ENCODE assay signal across 10 cellular contexts in the genomic region with DNA sequence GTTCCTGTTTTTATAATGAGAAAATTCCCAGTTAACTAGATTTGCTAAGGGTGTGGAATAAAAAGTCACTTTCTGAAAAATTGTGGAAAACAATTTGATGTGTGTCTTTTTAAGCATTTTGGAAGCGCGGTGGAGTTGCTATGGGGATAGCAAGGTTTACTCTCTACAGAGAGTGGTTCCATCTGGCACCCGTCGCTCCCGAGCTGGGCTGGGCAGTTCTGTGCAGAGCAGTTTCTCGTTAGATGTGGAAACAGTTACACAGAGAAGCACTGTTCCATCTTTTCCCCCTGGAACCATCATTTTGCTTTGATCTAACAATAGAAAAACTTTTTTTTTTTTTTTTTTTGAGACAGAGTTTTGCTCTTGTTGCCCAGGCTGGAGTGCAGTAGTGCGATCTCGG. TPM values are rescaled to one million over a fixed set of nuclear protein-coding genes. Genes with fewer than 3 reads are reported as not detected.
DNase-seq lines count a peak whose midpoint lies in the region; ATAC-seq and TF ChIP-seq lines count a peak whose summit lies in the region.
"Had no signal": no experiment of that assay in that cellular context is flagged by ENCODE, and none has a peak within 500 bp of the region (broad histone marks: within the 10 kb centered on the region; RNA-seq: fewer than 3 reads in every experiment).

No MANE protein-coding gene starts in this region.

- ATAC-seq in left cardiac atrium, result peak; percentile 84 to 87
- ATAC-seq in HG02973 (IDR thresholded peaks at IDR 0.05; ENCODE audit: unreplicated experiment), result no peak
- no peak for ATAC-seq in HG02970 (IDR thresholded peaks at IDR 0.05; ENCODE audit: low FRiP score, unreplicated experiment)
- ATAC-seq: GM12878, WTC11 had no signal

- no peak for TF ChIP-seq CTCF in colonic mucosa (IDR thresholded peaks at IDR 0.05)

- no peaks in the 10 kb centered on the region for H3K27me3 ChIP-seq in BLaER1 treated with 17β-estradiol and CSF1 and Interleukin-3, amounts not matched to agents 10 nM and 100 nM
- no peaks in the 10 kb centered on the region for H3K27me3 ChIP-seq in colonic mucosa

- no peaks in the 10 kb centered on the region for H3K9me3 ChIP-seq in BLaER1 treated with 17β-estradiol and CSF1 and Interleukin-3, amounts not matched to agents 10 nM and 100 nM (replicated peaks in 1 of 11)
- no peaks in the 10 kb centered on the region for H3K9me3 ChIP-seq in colonic mucosa

- H3K27ac ChIP-seq in BLaER1 treated with 17β-estradiol and CSF1 and Interleukin-3, amounts not matched to agents 10 nM and 100 nM, result peak overlapping the region in 6 of 11 experiments; percentile 15 to 57 (median 40); a peak in 6 of 22 replicates
- no peak overlapping the region for H3K27ac ChIP-seq in colonic mucosa

- H3K4me1 ChIP-seq in BLaER1 treated with 17β-estradiol and CSF1 and Interleukin-3, amounts not matched to agents 10 nM and 100 nM, result peaks cover 33 to 99% (median 91%) of the 10 kb centered on the region in 10 experiments
- H3K4me1 ChIP-seq in colonic mucosa, result no peaks in the 10 kb centered on the region

- peak overlapping the region in 2 of 11 experiments; percentile 2 to 37; a peak in 2 of 22 replicates for H3K9ac ChIP-seq in BLaER1 treated with 17β-estradiol and CSF1 and Interleukin-3, amounts not matched to agents 10 nM and 100 nM
- H3K9ac ChIP-seq in colonic mucosa (ENCODE audit: low read depth in 2 of 2, low read length in 2 of 2), result no peak overlapping the region

- peak overlapping the region; percentile 57 to 87 (median 72) for H3K4me2 ChIP-seq in BLaER1 treated with 17β-estradiol and CSF1 and Interleukin-3, amounts not matched to agents 10 nM and 100 nM

- H3K4me3 ChIP-seq in BLaER1 treated with 17β-estradiol and CSF1 and Interleukin-3, amounts not matched to agents 10 nM and 100 nM, result no peak overlapping the region; a peak in 2 of 20 replicates
- H3K4me3 ChIP-seq in colonic mucosa, result no peak overlapping the region
- H3K4me3 ChIP-seq: GM12878 had no signal

- DNase-seq in amygdala (lab: John Stamatoyannopoulos, UW), result peak in 30 of 56 donors; percentile 16 to 70 (median 48)
- peak; percentile 78 for DNase-seq in left cardiac atrium
- DNase-seq in posterior vena cava (ENCODE audit: low spot score), result peak; percentile 94
- DNase-seq in GOT3 (lab: John Stamatoyannopoulos, UW), result no peak
- DNase-seq in colonic mucosa, result no peak

- intact Hi-C loops in left cardiac atrium (cut with DNase I) (no loop called here), posterior vena cava (cut with DNase I) (loop anchor here in 1 of 2 donors (10.0 kb wide), 1 partner anchor 49 kb away; no protein-coding TSS in a partner anchor), colonic mucosa (cut with DNase I) (no loop called here)

- H4K20me1 ChIP-seq in BLaER1 treated with 17β-estradiol and CSF1 and Interleukin-3, amounts not matched to agents 10 nM and 100 nM, result peaks cover 0 to 100% (median 64%) of the 10 kb centered on the region in 11 experiments; a peak in 18 of 22 replicates

- H3K36me3 ChIP-seq in BLaER1 treated with 17β-estradiol and CSF1 and Interleukin-3, amounts not matched to agents 10 nM and 100 nM, result peaks cover 0 to 23% (median 11%) of the 10 kb centered on the region in 11 experiments; a peak in 11 of 22 replicates
- H3K36me3 ChIP-seq in colonic mucosa, result no peaks in the 10 kb centered on the region

RNA-seq across cellular contexts. Expression of a gene that starts 17.4 kb away (rescaled TPM):
- total RNA-seq in left cardiac atrium, result 10 to 100 TPM; 28.9 to 80.2 TPM
- 10 to 100 TPM; 52.3 to 74.8 TPM for total RNA-seq in posterior vena cava
- 10 to 100 TPM; 11.7 to 17.0 TPM for total RNA-seq in colonic mucosa

Comparison
In these comparisons a context has a peak if more than half of its experiments do, and no peak if none do; other contexts are left out.
1. DNase-seq: peak in amygdala (30 of 56), left cardiac atrium (single experiment) and posterior vena cava (single experiment); none in GOT3 (single experiment) and colonic mucosa (single experiment).
2. ATAC-seq: peak in left cardiac atrium (2 of 2); none in HG02973 (single experiment) and HG02970 (single experiment).